ENCODE assay signal across 9 cellular contexts in genomic region chr12:57276935-57277563, GRCh38. TPM values are rescaled to one million over a fixed set of nuclear protein-coding genes. Genes with fewer than 3 reads are reported as not detected.
DNase-seq lines count a peak whose midpoint lies in the region; ATAC-seq and TF ChIP-seq lines count a peak whose summit lies in the region.
"Had no signal": no experiment of that assay in that cellular context is flagged by ENCODE, and none has a peak within 500 bp of the region (broad histone marks: within the 10 kb centered on the region; RNA-seq: fewer than 3 reads in every experiment).

No MANE protein-coding gene starts in this region.

- H3K27me3 Mint-ChIP-seq in activated T-helper 1 cell treated with anti-CD3 and anti-CD28 coated beads, Interleukin-12 subunit alpha, Interleukin-12 subunit beta, Interleukin-2, Interleukin-4 antibody, amounts not matched to agents 30 ng/mL and 10 ng/mL and 1 ng/mL, durations not matched to agents 14 hours and 24 hours and 36 hours (ENCODE audit: insufficient read depth), result no peaks in the 10 kb centered on the region

- POLR2A ChIA-PET in Panc1 (lab: Charles Lee), result interaction anchor here (0.7 kb wide), 1 partner anchor 11 kb away, joined by 6 read pairs; no protein-coding TSS in a partner anchor

- in situ Hi-C loops in Panc1 (cut with HindIII; ENCODE audit: low pct_unique_long_range_greater_than_20kb, low sequenced_read_pairs), result no loop called here

- H3K27ac ChIP-seq in Panc1 (ENCODE audit: low read length), result no peak overlapping the region

- H3K4me1 Mint-ChIP-seq in activated T-helper 1 cell treated with anti-CD3 and anti-CD28 coated beads, Interleukin-12 subunit alpha, Interleukin-12 subunit beta, Interleukin-2, Interleukin-4 antibody, amounts not matched to agents 30 ng/mL and 10 ng/mL and 1 ng/mL, durations not matched to agents 14 hours and 24 hours and 36 hours (ENCODE audit: low read depth), result peaks cover 15% of the 10 kb centered on the region

- ATAC-seq in Panc1 (no peak), HG02623 (IDR thresholded peaks at IDR 0.05; ENCODE audit: unreplicated experiment) (no peak)
- ATAC-seq: mucosa of descending colon had no signal

- intact Hi-C loops in Panc1 (cut with micrococcal nuclease; ENCODE audit: unreplicated experiment), result no loop called here
- intact Hi-C loops in activated T-helper 1 cell treated with anti-CD3 and anti-CD28 coated beads, Interleukin-12 subunit alpha, Interleukin-12 subunit beta, Interleukin-2, Interleukin-4 antibody, amounts not matched to agents 30 ng/mL and 10 ng/mL and 1 ng/mL, durations not matched to agents 14 hours and 24 hours and 36 hours (cut with micrococcal nuclease), result no loop called here

- peak; percentile 14 for DNase-seq in stimulated activated CD4-positive, alpha-beta T cell treated with anti-CD3 and anti-CD28 coated beads, Interleukin-12 subunit alpha, Interleukin-12 subunit beta, amount 100 ng/mL, for 4 hours
- no peak for DNase-seq in stimulated activated CD4-positive, alpha-beta T cell treated with anti-CD3 and anti-CD28 coated beads, Interleukin-4, amount 100 ng/mL, for 4 hours
- DNase-seq in Panc1 (ENCODE audit: low read depth, low spot score), result no peak
- peak; percentile 24 for DNase-seq in fibroblast of peridontal ligament (ENCODE audit: extremely low read depth)
- no peak for DNase-seq in GM19240 (ENCODE audit: insufficient read length, low spot score)
- DNase-seq in C1 segment of cervical spinal cord (lab: John Stamatoyannopoulos, UW), result no peak
- DNase-seq in activated T-helper 1 cell treated with anti-CD3 and anti-CD28 coated beads, Interleukin-12 subunit alpha, Interleukin-12 subunit beta, Interleukin-2, Interleukin-4 antibody, amounts not matched to agents 30 ng/mL and 10 ng/mL and 1 ng/mL, durations not matched to agents 14 hours and 24 hours and 36 hours (ENCODE audit: low spot score), result no peak

- no peaks in the 10 kb centered on the region for H3K4me1 ChIP-seq in Panc1 (ENCODE audit: control insufficient read depth, insufficient read depth, low read length)

- BruUV-seq in Panc1 (replicated peaks; lab: Mats Ljungman, UMichigan), result no TSS peak

- peaks cover 42% of the 10 kb centered on the region for H3K36me3 Mint-ChIP-seq in activated T-helper 1 cell treated with anti-CD3 and anti-CD28 coated beads, Interleukin-12 subunit alpha, Interleukin-12 subunit beta, Interleukin-2, Interleukin-4 antibody, amounts not matched to agents 30 ng/mL and 10 ng/mL and 1 ng/mL, durations not matched to agents 14 hours and 24 hours and 36 hours (ENCODE audit: low read depth)

- H3K9me3 Mint-ChIP-seq in activated T-helper 1 cell treated with anti-CD3 and anti-CD28 coated beads, Interleukin-12 subunit alpha, Interleukin-12 subunit beta, Interleukin-2, Interleukin-4 antibody, amounts not matched to agents 30 ng/mL and 10 ng/mL and 1 ng/mL, durations not matched to agents 14 hours and 24 hours and 36 hours, result no peaks in the 10 kb centered on the region

- H3K9me3 ChIP-seq in Panc1 (ENCODE audit: control insufficient read depth, insufficient read depth, low read depth, low read length), result no peaks in the 10 kb centered on the region
- H3K9me3 ChIP-seq: mucosa of descending colon had no signal

- no peaks in the 10 kb centered on the region for H3K27me3 ChIP-seq in Panc1 (ENCODE audit: control insufficient read depth, insufficient read depth, low read length)

- no peak overlapping the region for H3K4me3 ChIP-seq in Panc1 (ENCODE audit: low read depth in 2 of 2, low read length in 2 of 2)
- H3K4me3 ChIP-seq: mucosa of descending colon had no signal

- H3K27ac Mint-ChIP-seq in activated T-helper 1 cell treated with anti-CD3 and anti-CD28 coated beads, Interleukin-12 subunit alpha, Interleukin-12 subunit beta, Interleukin-2, Interleukin-4 antibody, amounts not matched to agents 30 ng/mL and 10 ng/mL and 1 ng/mL, durations not matched to agents 14 hours and 24 hours and 36 hours, result no peak overlapping the region

- CTCF ChIA-PET in Panc1 (lab: Charles Lee), result interaction anchor here (0.6 to 1.1 kb wide), 4 partner anchors 11 to 178 kb away, joined by 3 to 7 read pairs (median 3); partner anchors contain the start of gene INHBE

- no peak overlapping the region for H3K4me3 Mint-ChIP-seq in activated T-helper 1 cell treated with anti-CD3 and anti-CD28 coated beads, Interleukin-12 subunit alpha, Interleukin-12 subunit beta, Interleukin-2, Interleukin-4 antibody, amounts not matched to agents 30 ng/mL and 10 ng/mL and 1 ng/mL, durations not matched to agents 14 hours and 24 hours and 36 hours

- TF ChIP-seq CTCF in Panc1 (IDR thresholded peaks at IDR 0.05), result peak; percentile 74

- no peaks in the 10 kb centered on the region for H3K36me3 ChIP-seq in Panc1 (ENCODE audit: control insufficient read depth, insufficient read depth, low read length)

RNA-seq across cellular contexts. Expression of gene STAC3, which starts 26.1 kb away (rescaled TPM):
- total RNA-seq in Panc1 (2021; ENCODE audit: unreplicated experiment), result 0.87 TPM
- 0.25 TPM for polyA plus RNA-seq in Panc1 (2012; ENCODE audit: insufficient read length)
- total RNA-seq in activated T-helper 1 cell treated with anti-CD3 and anti-CD28 coated beads, Interleukin-12 subunit alpha, Interleukin-12 subunit beta, Interleukin-2, Interleukin-4 antibody, amounts not matched to agents 30 ng/mL and 10 ng/mL and 1 ng/mL, durations not matched to agents 14 hours and 24 hours and 36 hours, result 3.1 and 4.2 TPM in 2 replicates

RNA-seq across cellular contexts. Expression of gene SHMT2, which starts 47.5 kb away (rescaled TPM):
- 67.1 TPM for total RNA-seq in Panc1 (2021; ENCODE audit: unreplicated experiment)
- 117 TPM for polyA plus RNA-seq in Panc1 (2012; ENCODE audit: insufficient read length)
- 276 and 280 TPM in 2 replicates for total RNA-seq in activated T-helper 1 cell treated with anti-CD3 and anti-CD28 coated beads, Interleukin-12 subunit alpha, Interleukin-12 subunit beta, Interleukin-2, Interleukin-4 antibody, amounts not matched to agents 30 ng/mL and 10 ng/mL and 1 ng/mL, durations not matched to agents 14 hours and 24 hours and 36 hours

Comparison
In these comparisons a context has a peak if more than half of its experiments do, and no peak if none do; other contexts are left out.
1. DNase-seq: peak in stimulated activated CD4-positive, alpha-beta T cell treated with anti-CD3 and anti-CD28 coated beads, Interleukin-12 subunit alpha, Interleukin-12 subunit beta, amount 100 ng/mL, for 4 hours (single experiment) and fibroblast of peridontal ligament (single experiment); none in stimulated activated CD4-positive, alpha-beta T cell treated with anti-CD3 and anti-CD28 coated beads, Interleukin-4, amount 100 ng/mL, for 4 hours (0 of 2), Panc1 (single experiment), GM19240 (single experiment), C1 segment of cervical spinal cord (0 of 14) and activated T-helper 1 cell treated with anti-CD3 and anti-CD28 coated beads, Interleukin-12 subunit alpha, Interleukin-12 subunit beta, Interleukin-2, Interleukin-4 antibody, amounts not matched to agents 30 ng/mL and 10 ng/mL and 1 ng/mL, durations not matched to agents 14 hours and 24 hours and 36 hours (single experiment).